In the genomic region with DNA sequence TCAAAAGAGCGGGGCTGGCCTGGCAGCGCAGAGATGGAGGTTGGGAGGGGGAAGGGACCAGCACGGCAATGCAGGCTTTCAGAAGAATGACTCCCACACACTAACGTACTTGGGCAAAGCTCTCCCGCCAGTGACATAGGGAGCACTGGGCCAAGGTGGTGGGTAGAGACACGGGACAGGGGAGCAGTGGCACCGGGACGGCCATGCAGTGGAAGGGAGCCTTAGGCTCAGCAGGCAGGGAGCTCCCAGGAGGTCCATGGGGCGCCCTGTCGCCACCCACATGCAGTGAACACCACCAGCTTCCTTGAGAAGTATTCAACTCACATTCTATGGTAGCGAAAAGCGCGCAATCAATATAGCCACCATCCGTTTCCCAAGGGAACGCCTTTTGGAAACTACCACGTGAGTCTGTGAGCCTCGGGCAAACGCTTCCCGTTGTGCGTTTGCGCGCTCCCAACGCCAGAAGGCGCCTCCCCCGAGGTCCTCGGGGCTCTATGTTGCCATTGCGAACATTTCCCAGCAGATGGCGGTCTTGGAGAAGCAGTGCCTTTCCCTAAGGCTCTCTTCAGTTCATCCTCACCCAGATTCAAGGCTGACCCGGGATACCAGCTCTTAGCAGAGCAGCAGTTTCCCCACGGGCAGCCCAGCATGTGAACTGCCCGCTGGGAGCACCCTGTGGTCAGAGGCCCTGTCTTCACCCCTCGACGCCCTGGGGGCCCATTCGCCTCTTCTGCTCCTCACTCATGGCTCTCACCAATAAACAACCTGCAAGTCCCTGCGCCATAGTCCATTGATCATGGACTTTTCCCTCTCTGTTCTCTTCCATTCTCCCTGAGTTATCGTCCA, we compare ENCODE assay signal across 1 cellular context.
TF ChIP-seq lines count a peak whose summit lies in the region.

No MANE protein-coding gene starts in this region.

TF ChIP-seq in HepG2, 621 proteins besides CTCF, POLR2A, EP300 and RAD21 (continued from another document):
- TF ChIP-seq ZSCAN30 (CRISPR knock-in tag; IDR thresholded peaks at IDR 0.05), result no peak
- TF ChIP-seq, protein P1, sequence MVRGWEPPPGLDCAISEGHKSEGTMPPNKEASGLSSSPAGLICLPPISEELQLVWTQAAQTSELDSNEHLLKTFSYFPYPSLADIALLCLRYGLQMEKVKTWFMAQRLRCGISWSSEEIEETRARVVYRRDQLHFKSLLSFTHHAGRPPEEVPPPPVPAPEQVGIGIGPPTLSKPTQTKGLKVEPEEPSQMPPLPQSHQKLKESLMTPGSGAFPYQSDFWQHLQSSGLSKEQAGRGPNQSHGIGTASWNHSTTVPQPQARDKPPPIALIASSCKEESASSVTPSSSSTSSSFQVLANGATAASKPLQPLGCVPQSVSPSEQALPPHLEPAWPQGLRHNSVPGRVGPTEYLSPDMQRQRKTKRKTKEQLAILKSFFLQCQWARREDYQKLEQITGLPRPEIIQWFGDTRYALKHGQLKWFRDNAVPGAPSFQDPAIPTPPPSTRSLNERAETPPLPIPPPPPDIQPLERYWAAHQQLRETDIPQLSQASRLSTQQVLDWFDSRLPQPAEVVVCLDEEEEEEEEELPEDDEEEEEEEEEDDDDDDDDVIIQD (CRISPR knock-in tag; IDR thresholded peaks at IDR 0.05; ENCODE audit: low read depth), result 0 out of 2 replicates have a peak, but pooled peaks have one; percentile 56
- 0 out of 2 replicates have a peak, but pooled peaks have one; percentile 45 for TF ChIP-seq KDM3A (CRISPR knock-in tag; IDR thresholded peaks at IDR 0.05; ENCODE audit: low read depth)
- peak; percentile 77 for TF ChIP-seq ZNF792 (CRISPR knock-in tag; IDR thresholded peaks at IDR 0.05)
- TF ChIP-seq, protein P2, sequence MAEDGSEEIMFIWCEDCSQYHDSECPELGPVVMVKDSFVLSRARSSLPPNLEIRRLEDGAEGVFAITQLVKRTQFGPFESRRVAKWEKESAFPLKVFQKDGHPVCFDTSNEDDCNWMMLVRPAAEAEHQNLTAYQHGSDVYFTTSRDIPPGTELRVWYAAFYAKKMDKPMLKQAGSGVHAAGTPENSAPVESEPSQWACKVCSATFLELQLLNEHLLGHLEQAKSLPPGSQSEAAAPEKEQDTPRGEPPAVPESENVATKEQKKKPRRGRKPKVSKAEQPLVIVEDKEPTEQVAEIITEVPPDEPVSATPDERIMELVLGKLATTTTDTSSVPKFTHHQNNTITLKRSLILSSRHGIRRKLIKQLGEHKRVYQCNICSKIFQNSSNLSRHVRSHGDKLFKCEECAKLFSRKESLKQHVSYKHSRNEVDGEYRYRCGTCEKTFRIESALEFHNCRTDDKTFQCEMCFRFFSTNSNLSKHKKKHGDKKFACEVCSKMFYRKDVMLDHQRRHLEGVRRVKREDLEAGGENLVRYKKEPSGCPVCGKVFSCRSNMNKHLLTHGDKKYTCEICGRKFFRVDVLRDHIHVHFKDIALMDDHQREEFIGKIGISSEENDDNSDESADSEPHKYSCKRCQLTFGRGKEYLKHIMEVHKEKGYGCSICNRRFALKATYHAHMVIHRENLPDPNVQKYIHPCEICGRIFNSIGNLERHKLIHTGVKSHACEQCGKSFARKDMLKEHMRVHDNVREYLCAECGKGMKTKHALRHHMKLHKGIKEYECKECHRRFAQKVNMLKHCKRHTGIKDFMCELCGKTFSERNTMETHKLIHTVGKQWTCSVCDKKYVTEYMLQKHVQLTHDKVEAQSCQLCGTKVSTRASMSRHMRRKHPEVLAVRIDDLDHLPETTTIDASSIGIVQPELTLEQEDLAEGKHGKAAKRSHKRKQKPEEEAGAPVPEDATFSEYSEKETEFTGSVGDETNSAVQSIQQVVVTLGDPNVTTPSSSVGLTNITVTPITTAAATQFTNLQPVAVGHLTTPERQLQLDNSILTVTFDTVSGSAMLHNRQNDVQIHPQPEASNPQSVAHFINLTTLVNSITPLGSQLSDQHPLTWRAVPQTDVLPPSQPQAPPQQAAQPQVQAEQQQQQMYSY (CRISPR knock-in tag; IDR thresholded peaks at IDR 0.05), result no peak
- TF ChIP-seq MYC (CRISPR knock-in tag; IDR thresholded peaks at IDR 0.05; ENCODE audit: borderline replicate concordance), result peak; percentile 45; the same call in 1 of the 2 replicates
- no peak for TF ChIP-seq MBD4 (IDR thresholded peaks at IDR 0.05; ENCODE audit: borderline replicate concordance, low read length)
- TF ChIP-seq ZNF274 (CRISPR knock-in tag; IDR thresholded peaks at IDR 0.05), result peak; percentile 56; the same call in 1 of the 2 replicates
- TF ChIP-seq ZNF44 (CRISPR knock-in tag; IDR thresholded peaks at IDR 0.05), result no peak
- TF ChIP-seq BCL6 (CRISPR knock-in tag; IDR thresholded peaks at IDR 0.05), result 0 out of 2 replicates have a peak, but pooled peaks have one; percentile 13
- TF ChIP-seq, protein P3, sequence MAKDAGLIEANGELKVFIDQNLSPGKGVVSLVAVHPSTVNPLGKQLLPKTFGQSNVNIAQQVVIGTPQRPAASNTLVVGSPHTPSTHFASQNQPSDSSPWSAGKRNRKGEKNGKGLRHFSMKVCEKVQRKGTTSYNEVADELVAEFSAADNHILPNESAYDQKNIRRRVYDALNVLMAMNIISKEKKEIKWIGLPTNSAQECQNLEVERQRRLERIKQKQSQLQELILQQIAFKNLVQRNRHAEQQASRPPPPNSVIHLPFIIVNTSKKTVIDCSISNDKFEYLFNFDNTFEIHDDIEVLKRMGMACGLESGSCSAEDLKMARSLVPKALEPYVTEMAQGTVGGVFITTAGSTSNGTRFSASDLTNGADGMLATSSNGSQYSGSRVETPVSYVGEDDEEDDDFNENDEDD (CRISPR knock-in tag; IDR thresholded peaks at IDR 0.05; ENCODE audit: borderline replicate concordance), result peak; percentile 81; the same call in 1 of the 2 replicates
- TF ChIP-seq SAP130 (CRISPR knock-in tag; IDR thresholded peaks at IDR 0.05; ENCODE audit: low read depth), result peak; percentile 41
- TF ChIP-seq, protein P4, sequence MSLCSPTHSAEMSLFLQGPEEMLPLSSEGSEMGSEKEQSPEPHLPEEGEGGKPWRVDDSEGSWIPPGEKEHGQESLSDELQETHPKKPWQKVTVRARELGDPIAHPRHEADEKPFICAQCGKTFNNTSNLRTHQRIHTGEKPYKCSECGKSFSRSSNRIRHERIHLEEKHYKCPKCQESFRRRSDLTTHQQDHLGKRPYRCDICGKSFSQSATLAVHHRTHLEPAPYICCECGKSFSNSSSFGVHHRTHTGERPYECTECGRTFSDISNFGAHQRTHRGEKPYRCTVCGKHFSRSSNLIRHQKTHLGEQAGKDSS (CRISPR knock-in tag; IDR thresholded peaks at IDR 0.05; ENCODE audit: borderline replicate concordance, low read depth), result peak; percentile 53; the same call in 1 of the 2 replicates
- peak; percentile 79; the same call in 1 of the 2 replicates for TF ChIP-seq FOXK1 (CRISPR knock-in tag; IDR thresholded peaks at IDR 0.05; ENCODE audit: borderline replicate concordance, low read depth)
- peak; percentile 34; the same call in 1 of the 2 replicates for TF ChIP-seq ZNF331 (CRISPR knock-in tag; IDR thresholded peaks at IDR 0.05)
- TF ChIP-seq ELF3 (CRISPR knock-in tag; IDR thresholded peaks at IDR 0.05), result peak; percentile 71
- 0 out of 2 replicates have a peak, but pooled peaks have one; percentile 43 for TF ChIP-seq REPIN1 (CRISPR knock-in tag; IDR thresholded peaks at IDR 0.05; ENCODE audit: borderline replicate concordance, low read depth)
- TF ChIP-seq, protein P5, sequence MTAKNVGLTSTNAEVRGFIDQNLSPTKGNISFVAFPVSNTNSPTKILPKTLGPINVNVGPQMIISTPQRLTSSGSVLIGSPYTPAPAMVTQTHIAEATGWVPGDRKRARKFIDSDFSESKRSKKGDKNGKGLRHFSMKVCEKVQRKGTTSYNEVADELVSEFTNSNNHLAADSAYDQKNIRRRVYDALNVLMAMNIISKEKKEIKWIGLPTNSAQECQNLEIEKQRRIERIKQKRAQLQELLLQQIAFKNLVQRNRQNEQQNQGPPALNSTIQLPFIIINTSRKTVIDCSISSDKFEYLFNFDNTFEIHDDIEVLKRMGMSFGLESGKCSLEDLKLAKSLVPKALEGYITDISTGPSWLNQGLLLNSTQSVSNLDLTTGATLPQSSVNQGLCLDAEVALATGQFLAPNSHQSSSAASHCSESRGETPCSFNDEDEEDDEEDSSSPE (CRISPR knock-in tag; IDR thresholded peaks at IDR 0.05), result peak; percentile 76; the same call in 1 of the 2 replicates
- TF ChIP-seq LCORL (IDR thresholded peaks at IDR 0.05), result no peak
- TF ChIP-seq LCORL (CRISPR knock-in tag; IDR thresholded peaks at IDR 0.05), result no peak
- 0 out of 2 replicates have a peak, but pooled peaks have one; percentile 35 for TF ChIP-seq KAT8 (CRISPR knock-in tag; IDR thresholded peaks at IDR 0.05)
- no peak for TF ChIP-seq SOX6 (IDR thresholded peaks at IDR 0.05)
- TF ChIP-seq SOX6 (CRISPR knock-in tag; IDR thresholded peaks at IDR 0.05), result 0 out of 2 replicates have a peak, but pooled peaks have one; percentile 15
- TF ChIP-seq YEATS2 (CRISPR knock-in tag; IDR thresholded peaks at IDR 0.05; ENCODE audit: borderline replicate concordance), result peak; percentile 42; the same call in 1 of the 2 replicates
- peak; percentile 67; the same call in 1 of the 2 replicates for TF ChIP-seq SALL1 (CRISPR knock-in tag; IDR thresholded peaks at IDR 0.05)
- TF ChIP-seq ZNF296 (CRISPR knock-in tag; conservative IDR thresholded peaks at IDR 0.05), result 0 out of 2 replicates have a peak, but pooled peaks have one; percentile 42
- TF ChIP-seq KMT2A (CRISPR knock-in tag; IDR thresholded peaks at IDR 0.05), result 0 out of 2 replicates have a peak, but pooled peaks have one; percentile 32
TF ChIP-seq in HepG2: peak in this region for 75.
